9 cellular contexts compared by ENCODE assay signal in genomic region chr12:132904718-132905328, GRCh38. TPM values are rescaled to one million over a fixed set of nuclear protein-coding genes. Genes with fewer than 3 reads are reported as not detected.
DNase-seq lines count a peak whose midpoint lies in the region; FAIRE-seq and TF ChIP-seq lines count a peak whose summit lies in the region.
"Had no signal": no experiment of that assay in that cellular context is flagged by ENCODE, and none has a peak within 500 bp of the region (broad histone marks: within the 10 kb centered on the region; RNA-seq: fewer than 3 reads in every experiment).

No MANE protein-coding gene starts in this region.

- H3K27me3 ChIP-seq in H1 (replicated peaks in 1 of 4; ENCODE audit: control insufficient read depth in 3 of 4, extremely low read depth in 1 of 4, insufficient read depth in 3 of 4, low read length in 3 of 4) = peaks cover 0 to 6% (median 4%) of the 10 kb centered on the region in 4 experiments; a peak in 4 of 7 replicates
- H3K27me3 ChIP-seq: SJSA1 had no signal

- no peak overlapping the region for H2AK5ac ChIP-seq in H1 (ENCODE audit: low read depth, low read length)

- TF ChIP-seq CTCF in GM20000 (IDR thresholded peaks at IDR 0.05; ENCODE audit: extremely low read depth, missing control alignments) = peak; percentile 36
- peak; percentile 89 to 96 (median 89) for TF ChIP-seq CTCF in H1 (IDR thresholded peaks at IDR 0.05; ENCODE audit: control extremely low read depth in 1 of 3, insufficient read depth in 1 of 3, low read depth in 1 of 3, low read length in 3 of 3)

- H2BK20ac ChIP-seq in H1 (ENCODE audit: low read length) = no peak overlapping the region

- no peak for FAIRE-seq in H1 (lab: Jason Lieb, UNC)

- no peak overlapping the region for H4K5ac ChIP-seq in H1 (ENCODE audit: insufficient read length, low read depth, low read length)

- no peaks in the 10 kb centered on the region for H3K79me2 ChIP-seq in H1 (ENCODE audit: control insufficient read depth in 1 of 2, insufficient read depth in 2 of 2, low read length in 2 of 2)

- no peak overlapping the region for H2BK15ac ChIP-seq in H1 (ENCODE audit: low read length)

- POLR2A ChIA-PET in H1 (lab: Charles Lee; ENCODE audit: partially characterized antibody) = interaction anchor here (0.6 to 1.0 kb wide), 6 partner anchors 11 to 218 kb away, joined by 3 to 6 read pairs (median 3); partner anchors contain the start of genes CHFR and GOLGA3

- H3K4me3 ChIP-seq in H1 (ENCODE audit: extremely low read depth in 1 of 4, insufficient read depth in 2 of 4, low read depth in 3 of 4, low read length in 4 of 4) = peak overlapping the region in 1 of 4 experiments; percentile 15; a peak in 1 of 8 replicates
- H3K4me3 ChIP-seq: SJSA1 had no signal

- no peak for TF ChIP-seq EP300 in H1 (IDR thresholded peaks at IDR 0.05; ENCODE audit: borderline replicate concordance in 1 of 2, low read depth in 2 of 2, low read length in 2 of 2)

- H3K4me2 ChIP-seq in H1 (ENCODE audit: insufficient read depth in 1 of 2, low read depth in 2 of 2, low read length in 2 of 2) = peak overlapping the region in 1 of 2 experiments; percentile 22; a peak in 1 of 4 replicates

- H4K20me1 ChIP-seq in H1 (replicated peaks in 1 of 2; ENCODE audit: control insufficient read depth in 1 of 2, insufficient read depth in 2 of 2, low read length in 2 of 2) = no peaks in the 10 kb centered on the region

- H3K23me2 ChIP-seq in H1 (ENCODE audit: low read depth, low read length) = peaks cover 7% of the 10 kb centered on the region; the same call in 1 of the 2 replicates

- no peak overlapping the region for H2BK5ac ChIP-seq in H1 (ENCODE audit: low read depth, low read length)

- H4K8ac ChIP-seq in H1 (ENCODE audit: extremely low read depth, insufficient read depth, low read length) = no peak overlapping the region; the same call in 1 of the 2 replicates

- H3K23ac ChIP-seq in H1 (ENCODE audit: insufficient read length) = no peak overlapping the region

- no peak overlapping the region for H4K91ac ChIP-seq in H1 (replicated peaks; ENCODE audit: insufficient read length, low read length)

- H3K9me3 ChIP-seq in H1 (ENCODE audit: insufficient read depth in 2 of 2, low read depth in 1 of 2, low read length in 1 of 2) = no peaks in the 10 kb centered on the region

- no peak overlapping the region for H2BK12ac ChIP-seq in H1 (ENCODE audit: low read depth, low read length)

- H3K56ac ChIP-seq in H1 (replicated peaks; ENCODE audit: insufficient read length, low read depth, low read length) = no peak overlapping the region

- no peaks in the 10 kb centered on the region for H3K79me1 ChIP-seq in H1 (ENCODE audit: low read depth, low read length)

- H3K4ac ChIP-seq in H1 (replicated peaks; ENCODE audit: insufficient read length, low read depth, low read length) = no peak overlapping the region

- H3K4me1 ChIP-seq in H1 (replicated peaks in 1 of 4; ENCODE audit: control insufficient read depth in 3 of 4, insufficient read depth in 4 of 4, low read length in 3 of 4) = peaks cover 0 to 6% (median 1%) of the 10 kb centered on the region in 4 experiments; a peak in 2 of 7 replicates
- H3K4me1 ChIP-seq: SJSA1 had no signal

- DNase-seq in GM20000 (ENCODE audit: low spot score) (peak; percentile 66), H1 (ENCODE audit: low read depth in 1 of 2, low spot score in 2 of 2) (peak; percentile 75 to 98), mucosa of gallbladder (ENCODE audit: low spot score) (peak; percentile 83), NCI-H69 (lab: John Stamatoyannopoulos, UW) (no peak), SKM-1 (lab: John Stamatoyannopoulos, UW; ENCODE audit: unreplicated experiment) (no peak), NCI-H1694 treated with DMSO at 0.1 percent for 48 hours (lab: John Stamatoyannopoulos, UW) (no peak)
- DNase-seq in activated CD8-positive, alpha-beta memory T cell treated with anti-CD3 and anti-CD28 coated beads for 1 hour (ENCODE audit: extremely low read depth in 1 of 2, low read depth in 1 of 2) = peak; percentile 68 to 87
- DNase-seq in stimulated activated CD8-positive, alpha-beta memory T cell treated with anti-CD3 and anti-CD28 coated beads, Interleukin-7, amount 100 ng/mL, for 1 hour (ENCODE audit: low read depth in 2 of 2) = peak; percentile 80 to 85

- no peak overlapping the region for H3K14ac ChIP-seq in H1 (ENCODE audit: insufficient read length)

- no peak overlapping the region for H2AFZ ChIP-seq in H1 (ENCODE audit: low read length)

- peak; percentile 84 to 86 for TF ChIP-seq RAD21 in H1 (IDR thresholded peaks at IDR 0.05 in 1 of 2, conservative IDR thresholded peaks at IDR 0.05 in 1 of 2; ENCODE audit: low read depth in 2 of 2, low read length in 2 of 2)

- WGBS in H1 (ENCODE audit: extremely low coverage in 1 of 2, insufficient coverage in 1 of 2, insufficient read length in 1 of 2, insufficient replicate concordance in 2 of 2, low coverage in 1 of 2, low lambda C conversion rate in 2 of 2, missing lambda C conversion rate in 1 of 2), 2 experiments = 18% methylated on average over 29 of the region's 30 CpGs; no CpG with 5 or more reads in 1 of the 2 experiments

- H3K9ac ChIP-seq in H1 (replicated peaks in 1 of 4; ENCODE audit: extremely low read depth in 1 of 4, low read depth in 3 of 4, low read length in 3 of 4) = no peak overlapping the region

- no peak for TF ChIP-seq POLR2A in H1 (IDR thresholded peaks at IDR 0.05; ENCODE audit: control extremely low read depth in 1 of 2, low read depth in 2 of 2, low read length in 2 of 2)

- CTCF ChIA-PET in H1 (lab: Charles Lee; ENCODE audit: partially characterized antibody) = interaction anchor here (0.5 to 2.0 kb wide), 26 partner anchors 9 to 140 kb away, joined by 3 to 8 read pairs (median 3); no protein-coding TSS in a partner anchor

- H3K27ac ChIP-seq in H1 (ENCODE audit: low read depth, low read length) = no peak overlapping the region
- H3K27ac ChIP-seq: SJSA1 had no signal

- no peak overlapping the region for H2BK120ac ChIP-seq in H1 (replicated peaks; ENCODE audit: low read depth, low read length)

- no peak overlapping the region for H3K18ac ChIP-seq in H1 (ENCODE audit: extremely low read depth, low read length)

- H3K36me3 ChIP-seq in H1 (ENCODE audit: control insufficient read depth in 2 of 4, insufficient read depth in 4 of 4, low read length in 3 of 4) = no peaks in the 10 kb centered on the region
- H3K36me3 ChIP-seq: SJSA1 had no signal

TF ChIP-seq in H1, 55 proteins besides CTCF, POLR2A, EP300 and RAD21 (continues in another document):
- TF ChIP-seq MAX (IDR thresholded peaks at IDR 0.05) (peak; percentile 89), TEAD4 (IDR thresholded peaks at IDR 0.05; ENCODE audit: low read depth, low read length) (no peak), TAF7 (optimal IDR thresholded peaks at IDR 0.05; ENCODE audit: borderline replicate concordance, low read depth, low read length) (no peak), KDM4A (IDR thresholded peaks at IDR 0.05; ENCODE audit: low read depth, low read length, severe bottlenecking) (peak; percentile 30), TBP (IDR thresholded peaks at IDR 0.05; ENCODE audit: low read depth, low read length) (no peak)

RNA-seq across cellular contexts. Expression of gene CHFR, which starts 17.4 kb away (rescaled TPM):
- 44.6 and 45.2 TPM in 2 replicates for total RNA-seq in H1 (2021; fragmentation: NEBNext Ultra II Directional; extraction: Animal tissue kit (Norgen Biotek cat#: 25700))
- 31.4 and 58.8 TPM in 2 replicates for polyA plus RNA-seq in H1 (2011; rRNA removed)
- polyA plus RNA-seq in H1 (2011; cell fraction: cytosol; rRNA removed) = 46.5 TPM
- polyA plus RNA-seq in H1 (2011; cell fraction: nucleus; rRNA removed) = 107 TPM
- polyA plus RNA-seq in H1 (2012, experiment 1 of 2) = 34.1 to 36.9 TPM (median 35.8 TPM) in 4 replicates
- polyA plus RNA-seq in H1 (2012, experiment 2 of 2) = 34.9 TPM
- 26.8 TPM for polyA plus RNA-seq in H1 (2013, experiment 1 of 2)
- polyA plus RNA-seq in H1 (2013, experiment 2 of 2) = 25.1 TPM
- polyA minus RNA-seq in H1 (2011; rRNA and poly(A)+ RNA removed) = 82.5 and 105 TPM in 2 replicates
- polyA minus RNA-seq in H1 (2011; cell fraction: cytosol; rRNA and poly(A)+ RNA removed) = 37.5 TPM
- polyA minus RNA-seq in H1 (2011; cell fraction: nucleus; rRNA and poly(A)+ RNA removed) = 38.0 TPM
- total RNA-seq in mucosa of gallbladder = 35.2 TPM

RNA-seq across cellular contexts. Expression of gene ZNF605, which starts 51.3 kb away (rescaled TPM):
- 16.9 and 20.3 TPM in 2 replicates for total RNA-seq in H1 (2021; fragmentation: NEBNext Ultra II Directional; extraction: Animal tissue kit (Norgen Biotek cat#: 25700))
- 2.7 and 3.6 TPM in 2 replicates for polyA plus RNA-seq in H1 (2011; rRNA removed)
- polyA plus RNA-seq in H1 (2011; cell fraction: cytosol; rRNA removed) = 4.0 TPM
- polyA plus RNA-seq in H1 (2011; cell fraction: nucleus; rRNA removed) = 7.8 TPM
- 4.4 to 9.6 TPM (median 6.0 TPM) in 4 replicates for polyA plus RNA-seq in H1 (2012, experiment 1 of 2)
- polyA plus RNA-seq in H1 (2012, experiment 2 of 2) = 0.55 TPM
- polyA plus RNA-seq in H1 (2013, experiment 1 of 2) = 14.7 TPM
- polyA plus RNA-seq in H1 (2013, experiment 2 of 2) = 12.7 TPM
- 10.2 and 20.7 TPM in 2 replicates for polyA minus RNA-seq in H1 (2011; rRNA and poly(A)+ RNA removed)
- 13.4 TPM for polyA minus RNA-seq in H1 (2011; cell fraction: cytosol; rRNA and poly(A)+ RNA removed)
- polyA minus RNA-seq in H1 (2011; cell fraction: nucleus; rRNA and poly(A)+ RNA removed) = 45.6 TPM
- 17.7 TPM for total RNA-seq in mucosa of gallbladder

Comparison
In these comparisons a context has a peak if more than half of its experiments do, and no peak if none do; other contexts are left out.
1. DNase-seq: peak in GM20000 (single experiment), activated CD8-positive, alpha-beta memory T cell treated with anti-CD3 and anti-CD28 coated beads for 1 hour (2 of 2), H1 (2 of 2), mucosa of gallbladder (single experiment) and stimulated activated CD8-positive, alpha-beta memory T cell treated with anti-CD3 and anti-CD28 coated beads, Interleukin-7, amount 100 ng/mL, for 1 hour (2 of 2); none in NCI-H69 (single experiment), SKM-1 (single experiment) and NCI-H1694 treated with DMSO at 0.1 percent for 48 hours (single experiment).